ENCODE assay signal across 8 cellular contexts in genomic region chr16:71817150-71817500, GRCh38. TPM values are rescaled to one million over a fixed set of nuclear protein-coding genes. Genes with fewer than 3 reads are reported as not detected.
A peak's percentile ranks its signal among the peaks of the same experiment; 100 is the strongest.
DNase-seq lines count a peak whose midpoint lies in the region; ATAC-seq and TF ChIP-seq lines count a peak whose summit lies in the region.
"Not testable (repeated sequence)": the region's sequence is repeated elsewhere in the genome, so short reads cannot be mapped to it uniquely, and the experiment has no call there.

No MANE protein-coding gene starts in this region.

- H3K36me3 ChIP-seq in PC-9 (ENCODE audit: low read depth); parathyroid adenoma (ENCODE audit: control insufficient read depth, insufficient read depth, low read length): not testable (repeated sequence)

- peaks cover 21% of the 10 kb centered on the region for H3F3A ChIP-seq in PC-9 (ENCODE audit: insufficient read depth, low read depth)

- not testable (repeated sequence) for H3K4me3 Mint-ChIP-seq in activated naive CD8-positive, alpha-beta T cell treated with anti-CD3 and anti-CD28 coated beads, Interleukin-2, amount 50 U/mL, for 24 hours; type B pancreatic cell

- not testable (repeated sequence) for H3K27me3 ChIP-seq in PC-9 (ENCODE audit: insufficient read depth, low read depth); parathyroid adenoma (ENCODE audit: control insufficient read depth, insufficient read depth, low read length)

- H3K36me3 Mint-ChIP-seq in activated naive CD8-positive, alpha-beta T cell treated with anti-CD3 and anti-CD28 coated beads, Interleukin-2, amount 50 U/mL, for 24 hours (ENCODE audit: low read depth); type B pancreatic cell: not testable (repeated sequence)

- intact Hi-C loops in PC-9 (cut with micrococcal nuclease; ENCODE audit: unreplicated experiment); Right ventricle myocardium superior (cut with DNase I): not testable (repeated sequence)

- 0 out of 2 replicates have a peak overlapping the region, but pooled peaks have one; percentile 4 for H3K27ac ChIP-seq in PC-9
- H3K27ac ChIP-seq in parathyroid adenoma, result not testable (repeated sequence)

- H3K4me3 ChIP-seq in GM12875 (ENCODE audit: low read depth, low read length), result peak overlapping the region; percentile 22
- H3K4me3 ChIP-seq in PC-9; parathyroid adenoma (ENCODE audit: low read depth, low read length): not testable (repeated sequence)

- H3K4me1 Mint-ChIP-seq in activated naive CD8-positive, alpha-beta T cell treated with anti-CD3 and anti-CD28 coated beads, Interleukin-2, amount 50 U/mL, for 24 hours, result peaks cover 14% of the 10 kb centered on the region
- not testable (repeated sequence) for H3K4me1 Mint-ChIP-seq in type B pancreatic cell (ENCODE audit: unreplicated experiment)

- TF ChIP-seq CTCF in GM12875 (IDR thresholded peaks at IDR 0.05; ENCODE audit: borderline replicate concordance, insufficient read depth, low read depth, low read length); PC-9 (conservative IDR thresholded peaks at IDR 0.05); parathyroid adenoma (IDR thresholded peaks at IDR 0.05); type B pancreatic cell (conservative IDR thresholded peaks at IDR 0.05): not testable (repeated sequence)

- not testable (repeated sequence) for H3K9ac ChIP-seq in parathyroid adenoma

- H3K4me1 ChIP-seq in PC-9 (replicated peaks; ENCODE audit: insufficient read depth); parathyroid adenoma: not testable (repeated sequence)

- H3K9me3 ChIP-seq in PC-9 (ENCODE audit: insufficient read depth, low read depth); parathyroid adenoma (ENCODE audit: control insufficient read depth, low read length): not testable (repeated sequence)

- CTCF ChIA-PET in PC-9 (lab: Charles Lee), result interaction anchor here (0.7 kb wide), 1 partner anchor 162 kb away, joined by 4 read pairs; no protein-coding TSS in a partner anchor

- BruUV-seq in PC-9 (replicated peaks; lab: Mats Ljungman, UMichigan), result not testable (repeated sequence)

- H4K20me1 ChIP-seq in PC-9 (ENCODE audit: insufficient read depth), result not testable (repeated sequence)

- DNase-seq in PC-9; activated naive CD8-positive, alpha-beta T cell treated with anti-CD3 and anti-CD28 coated beads, Interleukin-2, amount 50 U/mL, for 24 hours; type B pancreatic cell (ENCODE audit: extremely low spot score, unreplicated experiment): not testable (repeated sequence)
- peak; percentile 30 for DNase-seq in Right ventricle myocardium superior

- H3K27ac Mint-ChIP-seq in activated naive CD8-positive, alpha-beta T cell treated with anti-CD3 and anti-CD28 coated beads, Interleukin-2, amount 50 U/mL, for 24 hours, result peak overlapping the region; percentile 57
- H3K27ac Mint-ChIP-seq in type B pancreatic cell, result peak overlapping the region; percentile 32

- H3K79me2 ChIP-seq in PC-9 (ENCODE audit: low read depth); parathyroid adenoma: not testable (repeated sequence)

- H3K4me2 ChIP-seq in PC-9, result peak overlapping the region; percentile 49
- H3K4me2 ChIP-seq in parathyroid adenoma (ENCODE audit: low read length), result not testable (repeated sequence)

- ATAC-seq in GM21515 (IDR thresholded peaks at IDR 0.05; ENCODE audit: unreplicated experiment) (peak; percentile 20), HG03045 (IDR thresholded peaks at IDR 0.05; ENCODE audit: unreplicated experiment) (peak; percentile 6), Right ventricle myocardium superior (ENCODE audit: poor library complexity) (peak; percentile 6)
- ATAC-seq in activated naive CD8-positive, alpha-beta T cell treated with anti-CD3 and anti-CD28 coated beads, Interleukin-2, amount 50 U/mL, for 24 hours, result not testable (repeated sequence)

- not testable (repeated sequence) for H3K27me3 Mint-ChIP-seq in activated naive CD8-positive, alpha-beta T cell treated with anti-CD3 and anti-CD28 coated beads, Interleukin-2, amount 50 U/mL, for 24 hours; type B pancreatic cell

- H2AFZ ChIP-seq in PC-9, result not testable (repeated sequence)
- peak overlapping the region; percentile 21 for H2AFZ ChIP-seq in parathyroid adenoma

- H3K9me3 Mint-ChIP-seq in activated naive CD8-positive, alpha-beta T cell treated with anti-CD3 and anti-CD28 coated beads, Interleukin-2, amount 50 U/mL, for 24 hours; type B pancreatic cell: not testable (repeated sequence)

- POLR2A ChIA-PET in PC-9 (lab: Charles Lee; ENCODE audit: unreplicated experiment), result not testable (repeated sequence)

- H3K9me2 ChIP-seq in PC-9 (ENCODE audit: insufficient read depth), result not testable (repeated sequence)

RNA-seq across cellular contexts. Expression of gene AP1G1, which starts 8.5 kb away (rescaled TPM):
- total RNA-seq in PC-9 (2021), result 60.1 and 72.5 TPM in 2 replicates
- total RNA-seq in Right ventricle myocardium superior, result 27.2 TPM
- 90.5 and 115 TPM in 2 replicates for total RNA-seq in type B pancreatic cell (ENCODE audit: low replicate concordance)

RNA-seq across cellular contexts. Expression of gene ATXN1L, which starts 28.7 kb away (rescaled TPM):
- total RNA-seq in PC-9 (2021) (18.2 and 25.3 TPM in 2 replicates), Right ventricle myocardium superior (13.4 TPM), type B pancreatic cell (ENCODE audit: low replicate concordance) (27.8 and 29.0 TPM in 2 replicates)
